Comparison of ENCODE assay signal across 8 cellular contexts in the genomic region with DNA sequence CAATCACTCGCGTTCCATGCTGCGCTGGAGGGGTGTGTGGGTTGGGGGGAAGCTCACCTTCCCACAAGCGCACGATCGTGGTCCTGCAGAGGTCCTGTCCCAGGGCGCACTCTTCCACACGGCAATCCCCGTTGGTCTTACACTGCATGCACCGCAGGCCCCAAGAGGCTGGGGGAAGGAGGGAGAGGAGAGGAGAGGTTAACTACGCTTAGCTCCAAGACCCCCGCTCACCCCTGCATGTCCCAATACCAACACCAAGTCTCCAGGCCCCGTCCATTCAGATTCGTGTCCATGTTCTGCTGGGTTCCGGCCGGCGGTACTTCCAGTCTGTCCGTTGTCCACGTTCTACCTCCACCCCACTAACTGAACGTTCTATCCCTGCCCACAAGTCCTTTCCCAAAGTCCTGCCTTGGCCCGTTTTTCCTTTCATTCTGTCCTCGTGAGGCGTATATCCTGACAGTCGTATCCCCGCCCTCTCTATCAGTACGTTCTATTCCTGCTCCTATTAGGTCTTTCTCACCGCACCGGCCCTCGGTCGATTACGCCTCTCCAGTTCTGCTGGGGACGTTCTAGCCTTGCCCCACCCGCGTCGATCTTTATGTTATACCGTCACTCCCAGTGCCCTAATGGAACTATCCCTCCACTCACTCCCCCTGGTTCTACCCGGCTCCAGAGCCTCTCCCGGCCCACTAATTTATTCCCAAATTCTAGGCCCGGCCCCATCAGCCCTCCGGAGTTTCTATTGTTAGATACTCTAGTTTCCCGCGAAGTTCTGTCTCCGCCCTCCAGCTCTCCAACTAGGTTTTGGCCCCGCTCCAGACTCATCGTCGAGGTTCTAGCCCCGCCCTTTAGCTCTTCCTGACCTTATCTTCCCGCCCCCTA. TPM values are rescaled to one million over a fixed set of nuclear protein-coding genes. Genes with fewer than 3 reads are reported as not detected.
A peak's percentile ranks its signal among the peaks of the same experiment; 100 is the strongest.
DNase-seq lines count a peak whose midpoint lies in the region; ATAC-seq and TF ChIP-seq lines count a peak whose summit lies in the region.

No MANE protein-coding gene starts in this region.

- peaks cover 4% of the 10 kb centered on the region for H3K36me3 ChIP-seq in H7 (replicated peaks; ENCODE audit: control insufficient read depth, insufficient read depth, low read length)

- peak overlapping the region; percentile 76 for H3K27ac Mint-ChIP-seq in endothelial cell (ENCODE audit: unreplicated experiment)
- H3K27ac Mint-ChIP-seq in naive thymus-derived CD8-positive, alpha-beta T cell = peak overlapping the region; percentile 21 to 94 (median 86)

- peaks cover 9% of the 10 kb centered on the region for H3K27me3 Mint-ChIP-seq in endothelial cell (ENCODE audit: unreplicated experiment)
- no peaks in the 10 kb centered on the region for H3K27me3 Mint-ChIP-seq in naive thymus-derived CD8-positive, alpha-beta T cell

- DNase-seq in H7 = no peak
- peak; percentile 11 for DNase-seq in endothelial cell (ENCODE audit: low spot score)
- DNase-seq in naive thymus-derived CD8-positive, alpha-beta T cell = peak in 1 of 10 donors; percentile 83
- no peak for DNase-seq in SW 1271 (lab: John Stamatoyannopoulos, UW)
- no peak for DNase-seq in SK-N-DZ (ENCODE audit: low spot score)

- peak overlapping the region; percentile 57 for H3K4me3 ChIP-seq in H7 (ENCODE audit: insufficient read depth, low read depth, low read length)

- TF ChIP-seq CTCF in endothelial cell (IDR thresholded peaks at IDR 0.05; ENCODE audit: unreplicated experiment) = no peak

- H3K4me1 Mint-ChIP-seq in endothelial cell (ENCODE audit: unreplicated experiment) = peaks cover 35% of the 10 kb centered on the region
- H3K4me1 Mint-ChIP-seq in naive thymus-derived CD8-positive, alpha-beta T cell = peaks cover 24 to 55% (median 53%) of the 10 kb centered on the region in 4 donors

- POLR2A ChIA-PET in naive thymus-derived CD8-positive, alpha-beta T cell (lab: Charles Lee) = interaction anchor here (0.6 to 1.5 kb wide), 8 partner anchors 9 to 204 kb away, joined by 3 to 12 read pairs (median 6); partner anchors contain the start of genes IRGQ, SMG9, ZNF575 and ZNF576

- H3K4me3 Mint-ChIP-seq in endothelial cell (ENCODE audit: unreplicated experiment) = peak overlapping the region; percentile 87
- peak overlapping the region; percentile 83 to 96 (median 88) for H3K4me3 Mint-ChIP-seq in naive thymus-derived CD8-positive, alpha-beta T cell

- H3K27me3 ChIP-seq in H7 (ENCODE audit: control insufficient read depth, insufficient read depth, low read length) = peaks cover 4% of the 10 kb centered on the region; the same call in 1 of the 2 replicates

- peaks cover 16% of the 10 kb centered on the region for H3K36me3 Mint-ChIP-seq in endothelial cell (ENCODE audit: low read depth, unreplicated experiment)
- H3K36me3 Mint-ChIP-seq in naive thymus-derived CD8-positive, alpha-beta T cell = no peaks in the 10 kb centered on the region

- H3K9me3 Mint-ChIP-seq in endothelial cell (ENCODE audit: unreplicated experiment) = no peaks in the 10 kb centered on the region
- no peaks in the 10 kb centered on the region for H3K9me3 Mint-ChIP-seq in naive thymus-derived CD8-positive, alpha-beta T cell

- ATAC-seq in naive thymus-derived CD8-positive, alpha-beta T cell = no peak
- ATAC-seq in HG03565 (IDR thresholded peaks at IDR 0.05; ENCODE audit: unreplicated experiment) = no peak
- ATAC-seq in HG03280 (IDR thresholded peaks at IDR 0.05; ENCODE audit: unreplicated experiment) = no peak

TF ChIP-seq in PFSK-1, 5 proteins besides CTCF, POLR2A, EP300 and RAD21:
- no peak for TF ChIP-seq POLR2AphosphoS5 (IDR thresholded peaks at IDR 0.05; ENCODE audit: low read depth, low read length)
- peak; percentile 39; the same call in 1 of the 2 replicates for TF ChIP-seq SIN3A (IDR thresholded peaks at IDR 0.05; ENCODE audit: borderline replicate concordance, insufficient read depth, low read length)

RNA-seq across cellular contexts. Expression of gene PLAUR, which starts 2.2 kb away (rescaled TPM):
- total RNA-seq in H7 (2014; rRNA removed; shearing (Covaris generic)) = 16.9 and 31.0 TPM in 2 replicates
- 178 TPM for polyA plus RNA-seq in PFSK-1 (2012; ENCODE audit: insufficient read length, low read depth)
- total RNA-seq in endothelial cell (ENCODE audit: unreplicated experiment) = 16.3 TPM
- 1 to 10 TPM; 1.3 to 1.7 TPM for total RNA-seq in naive thymus-derived CD8-positive, alpha-beta T cell
- 1 to 10 TPM in 1 of 3 donors, under 1 TPM in 1, not detected in 1; 0.71 to 1.6 TPM for polyA plus RNA-seq in naive thymus-derived CD8-positive, alpha-beta T cell
- polyA plus RNA-seq in SK-N-DZ (2014; cell fraction: cytosol; rRNA removed) = 10.7 and 16.4 TPM in 2 replicates
- 19.4 and 19.7 TPM in 2 replicates for polyA plus RNA-seq in SK-N-DZ (2014; cell fraction: nucleus; rRNA removed)

RNA-seq across cellular contexts. Expression of gene CADM4, which starts 28.1 kb away (rescaled TPM):
- 9.9 and 12.3 TPM in 2 replicates for total RNA-seq in H7 (2014; rRNA removed; shearing (Covaris generic))
- 29.5 TPM for polyA plus RNA-seq in PFSK-1 (2012; ENCODE audit: insufficient read length, low read depth)
- total RNA-seq in endothelial cell (ENCODE audit: unreplicated experiment) = 21.1 TPM
- total RNA-seq in naive thymus-derived CD8-positive, alpha-beta T cell = under 1 TPM; 0.39 to 0.63 TPM
- not detected for polyA plus RNA-seq in naive thymus-derived CD8-positive, alpha-beta T cell
- 17.3 and 25.7 TPM in 2 replicates for polyA plus RNA-seq in SK-N-DZ (2014; cell fraction: cytosol; rRNA removed)
- polyA plus RNA-seq in SK-N-DZ (2014; cell fraction: nucleus; rRNA removed) = 9.1 and 15.2 TPM in 2 replicates

RNA-seq across cellular contexts. Expression of gene IRGC, which starts 48.1 kb away (rescaled TPM):
- not detected in 2 replicates for total RNA-seq in H7 (2014; rRNA removed; shearing (Covaris generic))
- not detected for polyA plus RNA-seq in PFSK-1 (2012; ENCODE audit: insufficient read length, low read depth)
- not detected for total RNA-seq in endothelial cell (ENCODE audit: unreplicated experiment)
- not detected for total RNA-seq in naive thymus-derived CD8-positive, alpha-beta T cell
- polyA plus RNA-seq in naive thymus-derived CD8-positive, alpha-beta T cell = not detected
- polyA plus RNA-seq in SK-N-DZ (2014; cell fraction: cytosol; rRNA removed) = not detected in 2 replicates
- polyA plus RNA-seq in SK-N-DZ (2014; cell fraction: nucleus; rRNA removed) = not detected in 2 replicates

RNA-seq across cellular contexts. Expression of gene ZNF428, which starts 48.3 kb away (rescaled TPM):
- total RNA-seq in H7 (2014; rRNA removed; shearing (Covaris generic)) = 59.0 and 70.5 TPM in 2 replicates
- 91.6 TPM for polyA plus RNA-seq in PFSK-1 (2012; ENCODE audit: insufficient read length, low read depth)
- total RNA-seq in endothelial cell (ENCODE audit: unreplicated experiment) = 97.7 TPM
- 10 to 100 TPM; 31.2 to 31.6 TPM for total RNA-seq in naive thymus-derived CD8-positive, alpha-beta T cell
- 10 to 100 TPM; 16.5 to 20.6 (median 18.3) TPM for polyA plus RNA-seq in naive thymus-derived CD8-positive, alpha-beta T cell
- 118 and 122 TPM in 2 replicates for polyA plus RNA-seq in SK-N-DZ (2014; cell fraction: cytosol; rRNA removed)
- polyA plus RNA-seq in SK-N-DZ (2014; cell fraction: nucleus; rRNA removed) = 63.8 and 90.0 TPM in 2 replicates

RNA-seq across cellular contexts. Expression of gene SRRM5, which starts 55.9 kb away (rescaled TPM):
- total RNA-seq in H7 (2014; rRNA removed; shearing (Covaris generic)) = 0.21 and 0.26 TPM in 2 replicates
- 0.26 TPM for polyA plus RNA-seq in PFSK-1 (2012; ENCODE audit: insufficient read length, low read depth)
- 0.26 TPM for total RNA-seq in endothelial cell (ENCODE audit: unreplicated experiment)
- total RNA-seq in naive thymus-derived CD8-positive, alpha-beta T cell = 1 to 10 TPM; 1.4 TPM
- under 1 TPM in 2 of 3 donors, not detected in 1; 0.08 to 0.94 TPM for polyA plus RNA-seq in naive thymus-derived CD8-positive, alpha-beta T cell
- 0.36 TPM in 1 of 2 replicates, not detected in the other for polyA plus RNA-seq in SK-N-DZ (2014; cell fraction: cytosol; rRNA removed)
- polyA plus RNA-seq in SK-N-DZ (2014; cell fraction: nucleus; rRNA removed) = 0.67 and 1.2 TPM in 2 replicates
